Comparison of ENCODE assay signal across 8 cellular contexts in the genomic region with DNA sequence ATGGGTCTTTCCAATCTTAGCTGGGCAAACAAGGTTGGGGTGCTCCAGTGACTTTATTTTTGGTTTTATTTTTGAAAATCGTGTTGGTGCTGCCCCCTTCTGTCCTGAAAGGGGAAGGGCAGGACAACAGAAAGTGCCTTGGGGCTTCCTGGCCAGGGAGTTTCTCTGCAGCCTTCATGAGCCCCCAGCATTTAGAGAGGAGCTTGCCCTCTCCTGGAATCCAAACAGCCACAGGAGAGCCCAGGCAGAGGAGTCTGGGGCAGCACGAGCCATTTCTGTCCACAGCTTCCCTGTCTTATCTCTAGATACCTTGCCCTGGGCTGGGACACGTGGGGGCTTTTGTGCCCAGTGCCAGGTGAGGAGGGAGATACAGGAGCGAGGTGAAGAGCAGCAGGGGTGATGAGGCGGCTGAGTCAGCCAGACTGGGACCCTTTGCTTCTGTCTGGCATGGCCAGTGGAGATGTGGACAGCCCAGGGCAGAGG. TPM values are rescaled to one million over a fixed set of nuclear protein-coding genes. Genes with fewer than 3 reads are reported as not detected.
DNase-seq lines count a peak whose midpoint lies in the region; TF ChIP-seq lines count a peak whose summit lies in the region.

No MANE protein-coding gene starts in this region.

- H3K9me3 ChIP-seq in esophagus muscularis mucosa (no peaks in the 10 kb centered on the region), neutrophil (no peaks in the 10 kb centered on the region)

- H3K4me1 ChIP-seq in esophagus muscularis mucosa, result peaks cover 8 to 38% (median 33%) of the 10 kb centered on the region in 4 donors
- peaks cover 27 to 29% of the 10 kb centered on the region in 2 experiments for H3K4me1 ChIP-seq in neutrophil (ENCODE audit: control insufficient read depth in 1 of 2, insufficient read depth in 1 of 2, low read depth in 1 of 2, low read length in 1 of 2)

- H3K27ac ChIP-seq in esophagus muscularis mucosa (replicated peaks in 1 of 4) (no peak overlapping the region), neutrophil (no peak overlapping the region)

- H3K4me3 ChIP-seq in NB4 (ENCODE audit: low read depth, low read length) (no peak overlapping the region), esophagus muscularis mucosa (no peak overlapping the region), neutrophil (ENCODE audit: low read depth in 1 of 2, low read length in 1 of 2) (no peak overlapping the region)

- DNase-seq in SIG-M5 treated with dmso at 0.1 percent for 504 hours (lab: John Stamatoyannopoulos, UW; ENCODE audit: unreplicated experiment), result peak; percentile 61
- no peak for DNase-seq in SIG-M5 (lab: John Stamatoyannopoulos, UW)
- DNase-seq in NB4 (ENCODE audit: low read depth), result peak; percentile 63
- peak; percentile 42 for DNase-seq in activated CD4-positive, alpha-beta T cell treated with anti-CD3 and anti-CD28 coated beads for 48 hours
- DNase-seq in esophagus muscularis mucosa (ENCODE audit: extremely low spot score), result no peak
- no peak for DNase-seq in NK-92 treated with Interleukin-12 subunit alpha and Interleukin-12 subunit beta, amount 100 ng/mL, for 24 hours (lab: John Stamatoyannopoulos, UW)
- no peak for DNase-seq in ecto neural progenitor cell (ENCODE audit: low spot score)

- intact Hi-C loops in esophagus muscularis mucosa (cut with DNase I), result loop anchor here (5.0 kb wide), 2 partner anchors 166 to 241 kb away; a partner anchor contains a TSS

- 46% methylated on average over 3 of the region's 5 CpGs for WGBS in esophagus muscularis mucosa

- TF ChIP-seq CTCF in NB4 (IDR thresholded peaks at IDR 0.05; ENCODE audit: low read depth, low read length), result peak; percentile 67
- peak; percentile 85 to 89 (median 87) for TF ChIP-seq CTCF in esophagus muscularis mucosa (IDR thresholded peaks at IDR 0.05)
- TF ChIP-seq CTCF in neutrophil (IDR thresholded peaks at IDR 0.05), result peak; percentile 91

- H3K27me3 ChIP-seq in esophagus muscularis mucosa (no peaks in the 10 kb centered on the region), neutrophil (no peaks in the 10 kb centered on the region)

- no peak for TF ChIP-seq EP300 in esophagus muscularis mucosa (IDR thresholded peaks at IDR 0.05)

- H3K36me3 ChIP-seq in esophagus muscularis mucosa (peaks cover 0 to 33% (median 3%) of the 10 kb centered on the region in 4 donors), neutrophil (peaks cover 43% of the 10 kb centered on the region)

- no peak for TF ChIP-seq POLR2A in NB4 (IDR thresholded peaks at IDR 0.05; ENCODE audit: extremely low read depth, insufficient read length)
- no peak for TF ChIP-seq POLR2A in esophagus muscularis mucosa (IDR thresholded peaks at IDR 0.05; ENCODE audit: low read depth)

RNA-seq across cellular contexts. Expression of a gene that starts 4.4 kb away (rescaled TPM):
- total RNA-seq in esophagus muscularis mucosa, result 100 to 1,000 TPM in 1 of 4 donors, 10 to 100 TPM in 3; 64.8 to 159 (median 88.2) TPM

RNA-seq across cellular contexts. Expression of a gene that starts 15.3 kb away (rescaled TPM):
- total RNA-seq in esophagus muscularis mucosa, result 1 to 10 TPM in 2 of 4 donors, under 1 TPM in 2; 0.46 to 5.0 (median 0.91) TPM

RNA-seq across cellular contexts. Expression of a gene that starts 16.7 kb away (rescaled TPM):
- 10 to 100 TPM in 3 of 4 donors, 1 to 10 TPM in 1; 9.6 to 25.6 (median 19.3) TPM for total RNA-seq in esophagus muscularis mucosa

RNA-seq across cellular contexts. Expression of a gene that starts 21.2 kb away (rescaled TPM):
- total RNA-seq in esophagus muscularis mucosa, result 100 to 1,000 TPM; 324 to 603 (median 572) TPM

RNA-seq across cellular contexts. Expression of a gene that starts 52.9 kb away (rescaled TPM):
- total RNA-seq in esophagus muscularis mucosa, result 100 to 1,000 TPM; 454 to 549 (median 512) TPM

Comparison
In these comparisons a context has a peak if more than half of its experiments do, and no peak if none do; other contexts are left out.
1. DNase-seq: peak in SIG-M5 treated with dmso at 0.1 percent for 504 hours (single experiment), NB4 (single experiment) and activated CD4-positive, alpha-beta T cell treated with anti-CD3 and anti-CD28 coated beads for 48 hours (single experiment); none in SIG-M5 (single experiment), esophagus muscularis mucosa (single experiment), NK-92 treated with Interleukin-12 subunit alpha and Interleukin-12 subunit beta, amount 100 ng/mL, for 24 hours (single experiment) and ecto neural progenitor cell (single experiment).
2. Peak in every context shown above with its lines, with median percentiles within 50 percentile points of each other: CTCF ChIP-seq.